In genomic region chr11:70682056-70682455, GRCh38 we compare ENCODE assay signal across 25 cellular contexts.
"Had no signal": no experiment of that assay in that cellular context is flagged by ENCODE, and none has a peak within 500 bp of the region (broad histone marks: within the 10 kb centered on the region; RNA-seq: fewer than 3 reads in every experiment).

No MANE protein-coding gene starts in this region.

- H3K4me1 ChIP-seq: body of pancreas, colonic mucosa, esophagus squamous epithelium had no signal

- H3K4me3 Mint-ChIP-seq: activated B cell treated with CpG ODN at 0.5 μM for 24 hours; activated CD8-positive, alpha-beta T cell treated with anti-CD3 and anti-CD28 coated beads for 36 hours; activated naive CD8-positive, alpha-beta T cell; activated T-cell treated with anti-CD3 and anti-CD28 coated beads, Interleukin-2, amount 50 U/mL, for 4 hours; activated T-helper 17 cell treated with anti-CD3 and anti-CD28 coated beads, Interleukin-2, amount 50 U/mL, for 72 hours had no signal

- H3K27me3 Mint-ChIP-seq: activated B cell treated with CpG ODN at 0.5 μM for 24 hours had no signal

- H3K9me3 ChIP-seq: body of pancreas, colonic mucosa, esophagus squamous epithelium had no signal

- H3K9me3 Mint-ChIP-seq: activated B cell treated with CpG ODN at 0.5 μM for 24 hours; activated CD8-positive, alpha-beta T cell treated with anti-CD3 and anti-CD28 coated beads for 36 hours; activated T-cell treated with anti-CD3 and anti-CD28 coated beads, Interleukin-2, amount 50 U/mL, for 4 hours; activated T-helper 17 cell treated with anti-CD3 and anti-CD28 coated beads, Interleukin-2, amount 50 U/mL, for 72 hours had no signal

- H3K4me1 Mint-ChIP-seq: activated B cell treated with CpG ODN at 0.5 μM for 24 hours; activated T-helper 17 cell treated with anti-CD3 and anti-CD28 coated beads, Interleukin-2, amount 50 U/mL, for 72 hours had no signal

- H3K27ac ChIP-seq: body of pancreas, colonic mucosa, epithelial cell of prostate, esophagus squamous epithelium, VCaP had no signal

- H3K36me3 ChIP-seq: colonic mucosa, esophagus squamous epithelium had no signal

- H3K4me3 ChIP-seq: body of pancreas, colonic mucosa, esophagus squamous epithelium had no signal

- H3K27me3 ChIP-seq: body of pancreas, colonic mucosa, esophagus squamous epithelium had no signal

- DNase-seq: activated B cell treated with CpG ODN at 0.5 μM for 24 hours; activated CD4-positive, alpha-beta T cell treated with anti-CD3 and anti-CD28 coated beads for 48 hours; activated CD4-positive, alpha-beta T cell treated with anti-CD3 and anti-CD28 coated beads, Interleukin-2, amount 50 U/mL, for 1 hour; activated CD4-positive, alpha-beta T cell treated with anti-CD3 and anti-CD28 coated beads, Interleukin-2, amount 50 U/mL, for 48 hours; activated CD8-positive, alpha-beta memory T cell treated with anti-CD3 and anti-CD28 coated beads for 24 hours; activated CD8-positive, alpha-beta T cell treated with anti-CD3 and anti-CD28 coated beads for 36 hours; activated effector memory CD4-positive, alpha-beta T cell treated with Interleukin-2 at 50 U/mL for 16 hours; activated gamma-delta T cell treated with Interleukin-2 at 50 U/mL for 16 hours; activated naive CD4-positive, alpha-beta T cell treated with anti-CD3 and anti-CD28 coated beads, Interleukin-2, amount 50 U/mL, for 16 hours; activated naive CD4-positive, alpha-beta T cell treated with Interleukin-2 at 50 U/mL for 16 hours; activated T-cell treated with anti-CD3 and anti-CD28 coated beads, Interleukin-2, amount 50 U/mL, for 4 hours; amniotic stem cell; anterior cingulate cortex; body of pancreas; caudate nucleus; colonic mucosa; effector CD8-positive, alpha-beta T cell; esophagus squamous epithelium; foreskin melanocyte; T-helper 2 cell had no signal

- H3K27ac Mint-ChIP-seq: activated B cell treated with CpG ODN at 0.5 μM for 24 hours; activated CD8-positive, alpha-beta T cell treated with anti-CD3 and anti-CD28 coated beads for 36 hours; activated naive CD8-positive, alpha-beta T cell; activated T-helper 17 cell treated with anti-CD3 and anti-CD28 coated beads, Interleukin-2, amount 50 U/mL, for 72 hours had no signal

- H3K36me3 Mint-ChIP-seq: activated naive CD8-positive, alpha-beta T cell had no signal

- ATAC-seq: activated CD4-positive, CD25-positive, alpha-beta regulatory T cell treated with anti-CD3 and anti-CD28 coated beads, Interleukin-2, amount 50 U/mL, for 24 hours; activated CD8-positive, alpha-beta T cell treated with anti-CD3 and anti-CD28 coated beads for 36 hours; activated T-cell treated with anti-CD3 and anti-CD28 coated beads, Interleukin-2, amount 50 U/mL, for 4 hours; activated T-helper 17 cell treated with anti-CD3 and anti-CD28 coated beads, Interleukin-2, amount 50 U/mL, for 72 hours; body of pancreas had no signal
